8 cellular contexts compared by ENCODE assay signal in the genomic region with DNA sequence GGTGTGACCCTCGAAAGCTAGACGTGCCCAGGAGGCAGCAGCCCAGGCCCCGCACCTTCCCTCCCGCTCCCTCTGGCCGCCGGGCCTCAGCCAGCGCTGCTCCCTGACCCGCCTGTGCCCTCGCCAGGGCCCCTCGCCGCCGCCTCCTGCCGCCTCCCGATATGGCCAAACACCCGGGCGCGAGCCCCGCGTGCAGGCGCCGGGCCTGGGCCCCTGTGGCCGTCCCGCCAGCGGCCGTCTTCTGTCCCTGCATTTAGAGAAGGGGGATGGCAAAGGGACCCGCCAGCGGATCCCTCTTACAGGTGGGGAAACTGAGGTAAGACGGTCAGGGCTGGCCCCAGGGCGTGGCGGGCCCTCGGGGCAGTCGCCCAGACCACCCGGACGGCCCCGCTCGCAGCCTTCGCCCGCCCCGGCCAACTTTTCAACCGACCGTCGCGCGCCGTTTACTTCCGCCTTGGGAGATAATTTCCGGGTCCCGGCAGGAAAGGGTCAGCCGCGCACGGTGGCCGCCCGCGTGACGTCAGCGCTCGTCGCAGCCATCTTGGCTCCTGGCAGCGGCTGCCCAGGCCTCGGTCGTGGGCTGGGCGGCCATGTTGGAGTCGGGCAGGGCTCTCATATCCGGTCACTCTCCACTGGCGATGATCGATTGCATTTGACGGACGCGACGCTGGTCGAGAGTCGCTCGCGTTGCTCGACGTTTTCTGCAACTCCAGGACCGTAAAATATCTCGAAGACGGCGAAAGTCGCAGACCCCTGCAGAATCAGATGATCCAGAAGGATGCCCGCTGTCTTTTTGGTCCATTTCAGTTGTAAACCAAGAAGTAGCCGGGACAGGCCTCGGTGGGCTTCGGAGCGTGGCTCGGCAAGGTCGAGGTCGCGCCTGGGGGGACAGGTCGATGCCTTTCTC. TPM values are rescaled to one million over a fixed set of nuclear protein-coding genes. Genes with fewer than 3 reads are reported as not detected.
DNase-seq lines count a peak whose midpoint lies in the region; ATAC-seq and TF ChIP-seq lines count a peak whose summit lies in the region.

No MANE protein-coding gene starts in this region.

- no peaks in the 10 kb centered on the region for H3K9me3 Mint-ChIP-seq in Caco-2 (ENCODE audit: unreplicated experiment)

- TF ChIP-seq EP300 in esophagus muscularis mucosa (IDR thresholded peaks at IDR 0.05): no peak

- H3K9ac ChIP-seq in HUES6 (ENCODE audit: low read length): peak overlapping the region; percentile 87

- H3K4me1 ChIP-seq in Caco-2 (no peaks in the 10 kb centered on the region), HUES6 (ENCODE audit: control insufficient read depth, insufficient read depth, low read length) (peaks cover 6% of the 10 kb centered on the region; the same call in 1 of the 2 replicates), PC-9 (replicated peaks; ENCODE audit: insufficient read depth) (0 out of 2 replicates have a peak, but pooled peaks cover 6% of the 10 kb centered on the region), esophagus muscularis mucosa (peaks cover 10 to 36% (median 23%) of the 10 kb centered on the region in 4 donors), muscle layer of duodenum (ENCODE audit: control insufficient read depth in 1 of 2, insufficient read depth in 2 of 2, low read length in 2 of 2) (peaks cover 3 to 9% of the 10 kb centered on the region in 2 donors)

- CTCF ChIA-PET in Caco-2 (lab: Charles Lee): interaction anchor here (1.2 kb wide), 1 partner anchor 19 kb away, joined by 3 read pairs; the partner anchor contains the start of genes CHTF18 and RPUSD1
- CTCF ChIA-PET in PC-9 (lab: Charles Lee): interaction anchor here (0.7 to 0.8 kb wide), 2 partner anchors 140 to 165 kb away, joined by 3 to 13 read pairs; partner anchors contain the start of gene RHOT2

- H3K4me1 Mint-ChIP-seq in Caco-2 (ENCODE audit: low read depth, unreplicated experiment): no peaks in the 10 kb centered on the region

- peak overlapping the region; percentile 99 for H3K4me2 ChIP-seq in PC-9

- DNase-seq in Caco-2 (peak; percentile 92 to 94), PC-9 (peak; percentile 86 to 96), esophagus muscularis mucosa (ENCODE audit: extremely low spot score) (peak; percentile 94)
- DNase-seq in activated T-cell treated with anti-CD3 and anti-CD28 coated beads, Interleukin-2, amount 50 U/mL, for 48 hours: peak; percentile 88 to 93
- peak; percentile 48 to 67 for DNase-seq in stimulated activated CD8-positive, alpha-beta memory T cell treated with anti-CD3 and anti-CD28 coated beads, Interleukin-7, amount 100 ng/mL, for 1 hour (ENCODE audit: low read depth in 2 of 2)

- H2AFZ ChIP-seq in PC-9: peak overlapping the region; percentile 97

- H3K27ac ChIP-seq in HUES6 (ENCODE audit: low read depth, low read length): peak overlapping the region; percentile 22; the same call in 1 of the 2 replicates
- peak overlapping the region; percentile 76 for H3K27ac ChIP-seq in PC-9
- H3K27ac ChIP-seq in esophagus muscularis mucosa (replicated peaks in 1 of 4): peak overlapping the region; percentile 85 to 93 (median 89)
- no peak overlapping the region for H3K27ac ChIP-seq in muscle layer of duodenum (ENCODE audit: low read length)

- H4K20me1 ChIP-seq in PC-9 (ENCODE audit: insufficient read depth): no peaks in the 10 kb centered on the region

- ATAC-seq in GM21390 (IDR thresholded peaks at IDR 0.05; ENCODE audit: unreplicated experiment): peak; percentile 91

- peak; percentile 61 for TF ChIP-seq POLR2A in esophagus muscularis mucosa (IDR thresholded peaks at IDR 0.05; ENCODE audit: low read depth)

- TF ChIP-seq CTCF in Caco-2 (IDR thresholded peaks at IDR 0.05; ENCODE audit: insufficient read depth in 1 of 2, low read depth in 1 of 2, low read length in 1 of 2, severe bottlenecking in 1 of 2, unreplicated experiment in 1 of 2) (no peak), PC-9 (conservative IDR thresholded peaks at IDR 0.05) (no peak), esophagus muscularis mucosa (IDR thresholded peaks at IDR 0.05) (no peak)

- H3F3A ChIP-seq in PC-9 (ENCODE audit: insufficient read depth, low read depth): peaks cover 18% of the 10 kb centered on the region; the same call in 1 of the 2 replicates

- BruUV-seq in Caco-2 (replicated peaks; lab: Mats Ljungman, UMichigan) (no TSS peak), PC-9 (replicated peaks; lab: Mats Ljungman, UMichigan) (no TSS peak)

- H3K9me3 ChIP-seq in Caco-2: no peaks in the 10 kb centered on the region
- H3K9me3 ChIP-seq in HUES6 (ENCODE audit: control insufficient read depth, insufficient read depth, low read depth, low read length): no peaks in the 10 kb centered on the region
- no peaks in the 10 kb centered on the region for H3K9me3 ChIP-seq in PC-9 (ENCODE audit: insufficient read depth, low read depth)
- H3K9me3 ChIP-seq in esophagus muscularis mucosa: peaks cover 0 to 8% (median 0%) of the 10 kb centered on the region in 4 donors
- peaks cover 0 to 2% of the 10 kb centered on the region in 2 donors for H3K9me3 ChIP-seq in muscle layer of duodenum (ENCODE audit: control insufficient read depth in 1 of 2, low read length in 2 of 2)

- intact Hi-C loops in Caco-2 (cut with micrococcal nuclease; ENCODE audit: unreplicated experiment) (no loop called here), PC-9 (cut with micrococcal nuclease; ENCODE audit: unreplicated experiment) (no loop called here), esophagus muscularis mucosa (cut with DNase I) (no loop called here)

- peak overlapping the region; percentile 94 for H3K27ac Mint-ChIP-seq in Caco-2 (ENCODE audit: unreplicated experiment)

- no peaks in the 10 kb centered on the region for H3K27me3 ChIP-seq in Caco-2 (replicated peaks; ENCODE audit: control insufficient read depth, insufficient read depth, low read length)
- peaks cover 27% of the 10 kb centered on the region for H3K27me3 ChIP-seq in HUES6 (ENCODE audit: control insufficient read depth, insufficient read depth, low read length)
- H3K27me3 ChIP-seq in PC-9 (ENCODE audit: insufficient read depth, low read depth): peaks cover 3% of the 10 kb centered on the region; the same call in 1 of the 2 replicates
- H3K27me3 ChIP-seq in esophagus muscularis mucosa: peaks cover 0 to 64% (median 3%) of the 10 kb centered on the region in 4 donors
- H3K27me3 ChIP-seq in muscle layer of duodenum (ENCODE audit: low read depth, low read length): peaks cover 5% of the 10 kb centered on the region

- H3K79me2 ChIP-seq in PC-9 (ENCODE audit: low read depth): peaks cover 25% of the 10 kb centered on the region

- WGBS in esophagus muscularis mucosa: under 1% methylated on average over 59 of the region's 91 CpGs

- H3K9me2 ChIP-seq in PC-9 (ENCODE audit: insufficient read depth): no peaks in the 10 kb centered on the region

- peaks cover 14% of the 10 kb centered on the region for H3K36me3 Mint-ChIP-seq in Caco-2 (ENCODE audit: insufficient read depth, unreplicated experiment)

- H3K36me3 ChIP-seq in Caco-2 (ENCODE audit: control insufficient read depth, insufficient read depth, low read length) (no peaks in the 10 kb centered on the region), HUES6 (ENCODE audit: control insufficient read depth, insufficient read depth, low read length) (no peaks in the 10 kb centered on the region), PC-9 (ENCODE audit: low read depth) (no peaks in the 10 kb centered on the region), esophagus muscularis mucosa (no peaks in the 10 kb centered on the region), muscle layer of duodenum (ENCODE audit: control insufficient read depth in 1 of 2, insufficient read depth in 2 of 2, low read length in 2 of 2) (no peaks in the 10 kb centered on the region)

- H3K4me3 ChIP-seq in Caco-2 (ENCODE audit: low read depth, low read length): peak overlapping the region; percentile 76
- H3K4me3 ChIP-seq in HUES6 (ENCODE audit: low read depth, low read length): peak overlapping the region; percentile 94
- H3K4me3 ChIP-seq in PC-9: peak overlapping the region; percentile 97
- peak overlapping the region; percentile 72 to 97 (median 87) for H3K4me3 ChIP-seq in esophagus muscularis mucosa
- peak overlapping the region; percentile 66 to 72 for H3K4me3 ChIP-seq in muscle layer of duodenum (ENCODE audit: low read depth in 1 of 2, low read length in 2 of 2)

- H3K4me3 Mint-ChIP-seq in Caco-2 (ENCODE audit: unreplicated experiment): peak overlapping the region; percentile 96

- POLR2A ChIA-PET in Caco-2 (lab: Charles Lee): interaction anchor here (0.5 kb wide), 1 partner anchor 812 kb away, joined by 3 read pairs; no protein-coding TSS in a partner anchor
- POLR2A ChIA-PET in PC-9 (lab: Charles Lee; ENCODE audit: unreplicated experiment): interaction anchor here (0.6 kb wide), 1 partner anchor 92 kb away, joined by 19 read pairs; no protein-coding TSS in a partner anchor

- H3K27me3 Mint-ChIP-seq in Caco-2 (ENCODE audit: insufficient read depth, unreplicated experiment): no peaks in the 10 kb centered on the region

RNA-seq across cellular contexts. Expression of gene GNG13, which starts 7.1 kb away (rescaled TPM):
- total RNA-seq in Caco-2 (2022) (not detected in 2 replicates), PC-9 (2021) (not detected in 2 replicates), esophagus muscularis mucosa (not detected)

RNA-seq across cellular contexts. Expression of gene CHTF18, which starts 19.2 kb away (rescaled TPM):
- total RNA-seq in Caco-2 (2022) (97.6 and 102 TPM in 2 replicates), PC-9 (2021) (67.7 and 77.8 TPM in 2 replicates), esophagus muscularis mucosa (1 to 10 TPM; 2.0 to 8.8 (median 3.4) TPM)

RNA-seq across cellular contexts. Expression of gene RPUSD1, which starts 19.4 kb away (rescaled TPM):
- total RNA-seq in Caco-2 (2022) (42.2 and 44.0 TPM in 2 replicates), PC-9 (2021) (53.3 and 56.7 TPM in 2 replicates), esophagus muscularis mucosa (10 to 100 TPM; 10.4 to 29.1 (median 20.4) TPM)

RNA-seq across cellular contexts. Expression of gene MSLN, which starts 47.1 kb away (rescaled TPM):
- total RNA-seq in Caco-2 (2022) (0.36 and 0.39 TPM in 2 replicates), PC-9 (2021) (59.9 and 86.4 TPM in 2 replicates), esophagus muscularis mucosa (under 1 TPM in 1 of 4 donors, not detected in 3; 0.39 TPM)
